ENCODE assay signal across 8 cellular contexts in the genomic region with DNA sequence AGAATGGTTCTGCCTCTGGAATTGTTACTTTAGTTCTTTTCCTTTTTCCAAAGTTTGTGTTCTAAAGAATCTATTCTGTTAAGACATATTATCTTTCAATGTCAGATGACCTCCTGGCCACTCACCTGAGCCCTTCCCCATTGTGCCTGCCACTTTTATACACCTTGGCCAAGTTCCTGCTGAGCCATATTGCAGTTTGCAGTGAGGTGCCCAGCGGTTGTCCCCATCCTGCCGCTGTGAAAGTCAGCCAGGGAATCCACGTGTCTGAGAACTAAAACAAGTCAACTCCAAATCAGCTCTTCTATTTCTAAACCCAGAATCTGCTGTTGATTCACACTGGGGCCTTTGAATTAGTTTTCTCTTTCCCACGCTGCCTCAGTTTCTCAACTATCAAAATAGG.
"Had no signal": no experiment of that assay in that cellular context is flagged by ENCODE, and none has a peak within 500 bp of the region (broad histone marks: within the 10 kb centered on the region; RNA-seq: fewer than 3 reads in every experiment).

No MANE protein-coding gene starts in this region.

- H3K27ac ChIP-seq: GM23248 had no signal

- FAIRE-seq: H54, HTR-8/SVneo had no signal

- H2AFZ ChIP-seq: GM23248 had no signal

- H3K4me3 ChIP-seq: GM23248 had no signal

- DNase-seq: GM23248, GOT3, H9, HCEC 1CT, IMR-90, KBM-7 had no signal

- H3K9ac ChIP-seq: GM23248 had no signal
